ENCODE assay signal across 8 cellular contexts in genomic region chr11:3581389-3581725, GRCh38.
DNase-seq lines count a peak whose midpoint lies in the region; ATAC-seq, FAIRE-seq and TF ChIP-seq lines count a peak whose summit lies in the region.
"Not testable (repeated sequence)": the region's sequence is repeated elsewhere in the genome, so short reads cannot be mapped to it uniquely, and the experiment has no call there.

No MANE protein-coding gene starts in this region.

- CTCF ChIA-PET in RWPE1 (lab: Yijun Ruan, JAX), result interaction anchor here (0.7 to 1.5 kb wide), 2 partner anchors 9 to 227 kb away, joined by 4 read pairs; partner anchors contain the start of gene PGAP2
- CTCF ChIA-PET in activated CD8-positive, alpha-beta T cell treated with anti-CD3 and anti-CD28 coated beads for 36 hours (lab: Charles Lee), result interaction anchor here (0.7 to 1.3 kb wide), 4 partner anchors 34 to 104 kb away, joined by 3 to 5 read pairs (median 4); no protein-coding TSS in a partner anchor

- WGBS in H9 (ENCODE audit: extremely low coverage, insufficient read length, low lambda C conversion rate), result no CpG with 5 or more reads among the region's 10 CpGs

- not testable (repeated sequence) for H2BK15ac ChIP-seq in H9 (ENCODE audit: low read depth, low read length)

- H3K36me3 ChIP-seq in astrocyte (ENCODE audit: insufficient read depth, low read length), result not testable (repeated sequence)

- not testable (repeated sequence) for H4K5ac ChIP-seq in H9 (ENCODE audit: insufficient read length, low read depth, low read length)

- POLR2A ChIA-PET in RWPE1 (lab: Yijun Ruan, JAX; ENCODE audit: low non-redundant PET); activated CD8-positive, alpha-beta T cell treated with anti-CD3 and anti-CD28 coated beads for 36 hours (lab: Charles Lee): not testable (repeated sequence)

- H2BK120ac ChIP-seq in H9 (ENCODE audit: low read depth, low read length, poor library complexity, severe bottlenecking), result not testable (repeated sequence)

- H3K4ac ChIP-seq in H9 (ENCODE audit: low read depth, low read length), result not testable (repeated sequence)

- not testable (repeated sequence) for H2AFZ ChIP-seq in H9 (ENCODE audit: low read length); astrocyte (ENCODE audit: low read depth, low read length)

- not testable (repeated sequence) for H4K91ac ChIP-seq in H9 (ENCODE audit: insufficient read length, low read depth, low read length)

- H3K56ac ChIP-seq in H9 (ENCODE audit: insufficient read length, low read depth, low read length), result not testable (repeated sequence)

- not testable (repeated sequence) for DNase-seq in H9; RWPE1 (ENCODE audit: low spot score); activated CD8-positive, alpha-beta T cell treated with anti-CD3 and anti-CD28 coated beads for 36 hours; astrocyte (ENCODE audit: low read depth); nephron progenitor cell
- DNase-seq in iPS-NIHi11 (ENCODE audit: low spot score) (peak; percentile 75), urothelium cell line (ENCODE audit: low spot score) (peak; percentile 38)

- H3T11ph ChIP-seq in H9 (ENCODE audit: low read length), result not testable (repeated sequence)

- peaks cover 37 to 40% of the 10 kb centered on the region in 2 experiments for H3K4me1 Mint-ChIP-seq in H9
- not testable (repeated sequence) for H3K4me1 Mint-ChIP-seq in activated CD8-positive, alpha-beta T cell treated with anti-CD3 and anti-CD28 coated beads for 36 hours (ENCODE audit: low read depth); astrocyte (ENCODE audit: low read depth, unreplicated experiment)
- peaks cover 14% of the 10 kb centered on the region for H3K4me1 Mint-ChIP-seq in nephron progenitor cell

- not testable (repeated sequence) for H2BK12ac ChIP-seq in H9 (ENCODE audit: insufficient read length, low read depth, low read length)

- TF ChIP-seq CTCF in C4-2B (conservative IDR thresholded peaks at IDR 0.05) (peak; percentile 40), RWPE1 (conservative IDR thresholded peaks at IDR 0.05; ENCODE audit: low read depth) (peak; percentile 66)
- not testable (repeated sequence) for TF ChIP-seq CTCF in H9 (conservative IDR thresholded peaks at IDR 0.05); astrocyte (IDR thresholded peaks at IDR 0.05; ENCODE audit: insufficient read depth, low read depth, low read length); nephron progenitor cell (IDR thresholded peaks at IDR 0.05)
- TF ChIP-seq CTCF in activated CD8-positive, alpha-beta T cell treated with anti-CD3 and anti-CD28 coated beads for 36 hours (IDR thresholded peaks at IDR 0.05), result peak; percentile 16

- not testable (repeated sequence) for H4K20me1 ChIP-seq in H9 (ENCODE audit: control insufficient read depth, insufficient read depth, insufficient read length); astrocyte (ENCODE audit: insufficient read depth, low read length)

- not testable (repeated sequence) for H3K18ac ChIP-seq in H9 (ENCODE audit: insufficient read length, low read depth, low read length)

- H3K14ac ChIP-seq in H9 (ENCODE audit: insufficient read depth, low read length), result not testable (repeated sequence)

- not testable (repeated sequence) for FAIRE-seq in astrocyte (lab: Jason Lieb, UNC); urothelium cell line (lab: Jason Lieb, UNC)

- not testable (repeated sequence) for H3K27ac ChIP-seq in C4-2B; H9 (ENCODE audit: insufficient read length, low read depth, low read length); RWPE1; astrocyte (ENCODE audit: low read depth, low read length)

- H2BK5ac ChIP-seq in H9 (ENCODE audit: insufficient read length, low read length), result not testable (repeated sequence)

- H3K27me3 Mint-ChIP-seq in H9 (ENCODE audit: low read depth) (peaks cover 64% of the 10 kb centered on the region), astrocyte (ENCODE audit: low read depth, unreplicated experiment) (peaks cover 45% of the 10 kb centered on the region), nephron progenitor cell (ENCODE audit: low read depth, poor library complexity) (peaks cover 82% of the 10 kb centered on the region)
- peaks cover 32% of the 10 kb centered on the region for H3K27me3 Mint-ChIP-seq in activated CD8-positive, alpha-beta T cell treated with anti-CD3 and anti-CD28 coated beads for 36 hours

- H2AK5ac ChIP-seq in H9 (ENCODE audit: insufficient read length, low read length), result not testable (repeated sequence)

- H3K9me3 Mint-ChIP-seq in H9; activated CD8-positive, alpha-beta T cell treated with anti-CD3 and anti-CD28 coated beads for 36 hours; astrocyte (ENCODE audit: unreplicated experiment); nephron progenitor cell: not testable (repeated sequence)

- H3K23ac ChIP-seq in H9 (ENCODE audit: insufficient read length, low read depth, low read length), result not testable (repeated sequence)

- not testable (repeated sequence) for H3K79me2 ChIP-seq in H9 (ENCODE audit: insufficient read depth, low read length); astrocyte (ENCODE audit: insufficient read depth, low read length)

- not testable (repeated sequence) for H3K4me1 ChIP-seq in H9 (ENCODE audit: insufficient read depth, low read length); astrocyte (ENCODE audit: insufficient read depth, low read length)

- intact Hi-C loops in activated CD8-positive, alpha-beta T cell treated with anti-CD3 and anti-CD28 coated beads for 36 hours (cut with micrococcal nuclease), result not testable (repeated sequence)

- not testable (repeated sequence) for H3K36me3 Mint-ChIP-seq in H9 (ENCODE audit: insufficient read depth in 1 of 3, low read depth in 3 of 3); activated CD8-positive, alpha-beta T cell treated with anti-CD3 and anti-CD28 coated beads for 36 hours (ENCODE audit: low read depth); astrocyte (ENCODE audit: low read depth, unreplicated experiment); nephron progenitor cell (ENCODE audit: low read depth)

- H3K4me3 Mint-ChIP-seq in H9, result peak overlapping the region; percentile 68 to 83
- peak overlapping the region; percentile 27 for H3K4me3 Mint-ChIP-seq in activated CD8-positive, alpha-beta T cell treated with anti-CD3 and anti-CD28 coated beads for 36 hours
- peak overlapping the region; percentile 71 for H3K4me3 Mint-ChIP-seq in astrocyte (ENCODE audit: unreplicated experiment)
- H3K4me3 Mint-ChIP-seq in nephron progenitor cell, result peak overlapping the region; percentile 58

- H3K27ac Mint-ChIP-seq in H9; activated CD8-positive, alpha-beta T cell treated with anti-CD3 and anti-CD28 coated beads for 36 hours; astrocyte (ENCODE audit: unreplicated experiment); nephron progenitor cell: not testable (repeated sequence)

- not testable (repeated sequence) for H2BK20ac ChIP-seq in H9 (ENCODE audit: low read depth, low read length, poor library complexity, severe bottlenecking)

- not testable (repeated sequence) for H3K27me3 ChIP-seq in H9 (ENCODE audit: insufficient read depth, low read length); astrocyte (ENCODE audit: insufficient read depth, low read length)

- H3K23me2 ChIP-seq in H9 (ENCODE audit: insufficient read length, low read depth, low read length, poor library complexity, severe bottlenecking), result not testable (repeated sequence)

- not testable (repeated sequence) for H3K79me1 ChIP-seq in H9 (ENCODE audit: insufficient read depth, low read depth, low read length, poor library complexity, severe bottlenecking)

- H4K8ac ChIP-seq in H9 (replicated peaks; ENCODE audit: insufficient read length, low read depth, low read length), result not testable (repeated sequence)

- not testable (repeated sequence) for H3K4me2 ChIP-seq in H9 (ENCODE audit: insufficient read depth, insufficient read length, low read length); astrocyte (ENCODE audit: low read length)

- H3K4me3 ChIP-seq in astrocyte (ENCODE audit: insufficient read depth, low read depth, low read length), result not testable (repeated sequence)

- H3K9ac ChIP-seq in H9 (ENCODE audit: extremely low read depth, insufficient read length, low read length); astrocyte (ENCODE audit: low read length): not testable (repeated sequence)

- not testable (repeated sequence) for ATAC-seq in activated CD8-positive, alpha-beta T cell treated with anti-CD3 and anti-CD28 coated beads for 36 hours

- H3K9me3 ChIP-seq in H9 (ENCODE audit: control insufficient read depth, low read depth, low read length); astrocyte (ENCODE audit: insufficient read depth, low read depth, low read length): not testable (repeated sequence)
